In the genomic region with DNA sequence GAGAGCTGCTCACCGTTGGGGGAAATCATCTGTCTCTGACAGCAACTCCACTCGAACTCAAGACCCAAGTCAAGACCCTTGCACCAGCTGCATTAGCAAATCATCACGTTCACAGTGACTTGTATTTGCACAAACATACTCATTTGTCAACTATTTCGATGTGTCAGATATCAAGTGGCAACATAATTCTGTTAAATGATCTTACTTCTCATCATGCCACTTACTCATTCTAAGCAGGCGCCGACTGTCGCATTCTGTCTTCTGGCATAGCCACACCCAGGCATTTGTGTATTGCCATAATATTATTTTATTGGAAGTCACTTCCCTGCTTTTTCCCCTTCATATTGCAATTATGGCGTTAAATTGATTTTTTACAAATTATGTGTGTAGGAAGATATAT, we compare ENCODE assay signal across 1 cellular context.
TF ChIP-seq lines count a peak whose summit lies in the region.

No MANE protein-coding gene starts in this region.

TF ChIP-seq in HepG2, 621 proteins besides CTCF, POLR2A, EP300 and RAD21:
- TF ChIP-seq ZNF746 (CRISPR knock-in tag; IDR thresholded peaks at IDR 0.05) (no peak), ZNF33B (CRISPR knock-in tag; IDR thresholded peaks at IDR 0.05) (no peak), ZNF441 (CRISPR knock-in tag; IDR thresholded peaks at IDR 0.05; ENCODE audit: borderline replicate concordance) (no peak), ZNF709 (CRISPR knock-in tag; IDR thresholded peaks at IDR 0.05) (no peak), RFX1 (IDR thresholded peaks at IDR 0.05) (no peak), ZNF101 (CRISPR knock-in tag; IDR thresholded peaks at IDR 0.05; ENCODE audit: borderline replicate concordance, low read depth) (no peak), ZFP36 (IDR thresholded peaks at IDR 0.05; ENCODE audit: borderline replicate concordance, low read depth, low read length, partially characterized antibody) (no peak), ZNF276 (CRISPR knock-in tag; IDR thresholded peaks at IDR 0.05; ENCODE audit: low read depth) (no peak)
